ENCODE assay signal across 27 cellular contexts in genomic region chr6:69973763-69974162, GRCh38.
"Had no signal": no experiment of that assay in that cellular context is flagged by ENCODE, and none has a peak within 500 bp of the region (broad histone marks: within the 10 kb centered on the region; RNA-seq: fewer than 3 reads in every experiment).

No MANE protein-coding gene starts in this region.

- H3K4me1 ChIP-seq: adrenal gland, body of pancreas had no signal

- H3K4me2 ChIP-seq: KMS-11 had no signal

- H3K4me3 ChIP-seq: adrenal gland, body of pancreas had no signal

- ATAC-seq: activated naive CD4-positive, alpha-beta T cell treated with anti-CD3 and anti-CD28 coated beads, Interleukin-2, amount 50 U/mL, for 72 hours; activated T-cell treated with anti-CD3 and anti-CD28 coated beads, Interleukin-2, amount 50 U/mL, for 4 hours; body of pancreas; Panc1 had no signal

- DNase-seq: activated B cell treated with CpG ODN at 0.5 μM for 24 hours; activated CD4-positive, alpha-beta memory T cell treated with anti-CD3 and anti-CD28 coated beads for 36 hours; activated CD4-positive, alpha-beta T cell treated with anti-CD3 and anti-CD28 coated beads for 4 hours; activated CD4-positive, alpha-beta T cell treated with anti-CD3 and anti-CD28 coated beads, Interleukin-2, amount 50 U/mL, for 1 hour; activated CD4-positive, CD25-positive, alpha-beta regulatory T cell treated with anti-CD3 and anti-CD28 coated beads, Interleukin-2, amount 50 U/mL, for 72 hours; activated CD8-positive, alpha-beta memory T cell treated with anti-CD3 and anti-CD28 coated beads, Interleukin-2, amount 50 U/mL, for 4 hours; activated gamma-delta T cell treated with Interleukin-2 at 50 U/mL for 16 hours; activated naive CD4-positive, alpha-beta T cell treated with anti-CD3 and anti-CD28 coated beads for 36 hours; activated T-cell treated with anti-CD3 and anti-CD28 coated beads for 4 hours; activated T-cell treated with anti-CD3 and anti-CD28 coated beads, Interleukin-2, amount 50 U/mL, for 4 hours; adrenal gland; central memory CD4-positive, alpha-beta T cell; MM.1S; NCI-H1092 treated with DMSO at 0.1 percent for 48 hours; NCI-H146; NCI-H2029 treated with DMSO at 0.1 percent for 48 hours; NCI-H2107; NCI-H526; SW 1271; T-helper 1 cell; T-helper 2 cell; T-helper 9 cell had no signal

- H3K36me3 ChIP-seq: adrenal gland had no signal

- H3K9me3 ChIP-seq: adrenal gland, body of pancreas had no signal

- H3K9ac ChIP-seq: KMS-11 had no signal

- H3K27ac ChIP-seq: adrenal gland, body of pancreas, KMS-11, VCaP had no signal

- H3K27me3 ChIP-seq: adrenal gland, body of pancreas had no signal
